Comparison of ENCODE assay signal across 1 cellular context in genomic region chr9:97921959-97922905, GRCh38.
TF ChIP-seq lines count a peak whose summit lies in the region.

A gene with protein sequence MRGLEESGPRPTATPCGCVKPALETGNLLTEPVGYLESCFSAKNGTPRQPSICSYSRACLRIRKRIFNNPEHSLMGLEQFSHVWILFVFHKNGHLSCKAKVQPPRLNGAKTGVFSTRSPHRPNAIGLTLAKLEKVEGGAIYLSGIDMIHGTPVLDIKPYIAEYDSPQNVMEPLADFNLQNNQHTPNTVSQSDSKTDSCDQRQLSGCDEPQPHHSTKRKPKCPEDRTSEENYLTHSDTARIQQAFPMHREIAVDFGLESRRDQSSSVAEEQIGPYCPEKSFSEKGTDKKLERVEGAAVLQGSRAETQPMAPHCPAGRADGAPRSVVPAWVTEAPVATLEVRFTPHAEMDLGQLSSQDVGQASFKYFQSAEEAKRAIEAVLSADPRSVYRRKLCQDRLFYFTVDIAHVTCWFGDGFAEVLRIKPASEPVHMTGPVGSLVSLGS (minus strand): TSS chr9:97922500. CDS start chr9:97922493, 7 bp downstream.

TF ChIP-seq in HEK293, 187 proteins besides CTCF, POLR2A, EP300 and RAD21 (continued from another document and continues in another):
- TF ChIP-seq REST (tag by site-specific recombination; IDR thresholded peaks at IDR 0.05) (peak; percentile 58), TSHZ1 (tag by site-specific recombination; IDR thresholded peaks at IDR 0.05; ENCODE audit: borderline replicate concordance) (peak; percentile 97), ZNF398 (tag by site-specific recombination; IDR thresholded peaks at IDR 0.05) (0 out of 2 replicates have a peak, but pooled peaks have one; percentile 8), ZNF266 (tag by site-specific recombination; IDR thresholded peaks at IDR 0.05; ENCODE audit: low read depth) (no peak), ZEB2 (tag by site-specific recombination; IDR thresholded peaks at IDR 0.05) (peak; percentile 97), ZSCAN5A (tag by site-specific recombination; IDR thresholded peaks at IDR 0.05) (peak; percentile 94), OVOL3 (tag by site-specific recombination; IDR thresholded peaks at IDR 0.05) (peak; percentile 96), WT1 (tag by site-specific recombination; IDR thresholded peaks at IDR 0.05) (peak; percentile 66), ZNF571 (tag by site-specific recombination; IDR thresholded peaks at IDR 0.05) (no peak), ZNF701 (tag by site-specific recombination; IDR thresholded peaks at IDR 0.05) (no peak), ZNF785 (tag by site-specific recombination; IDR thresholded peaks at IDR 0.05) (no peak), ZNF354C (tag by site-specific recombination; IDR thresholded peaks at IDR 0.05; ENCODE audit: borderline replicate concordance, low read depth) (no peak), ZNF133 (tag by site-specific recombination; IDR thresholded peaks at IDR 0.05) (no peak), SP3 (tag by site-specific recombination; IDR thresholded peaks at IDR 0.05) (peak; percentile 78), ZSCAN16 (tag by site-specific recombination; IDR thresholded peaks at IDR 0.05) (peak; percentile 58; the same call in 1 of the 2 replicates), ZNF221 (tag by site-specific recombination; IDR thresholded peaks at IDR 0.05; ENCODE audit: borderline replicate concordance) (no peak), ZNF239 (tag by site-specific recombination; IDR thresholded peaks at IDR 0.05) (peak; percentile 81; the same call in 1 of the 2 replicates), ZBTB20 (tag by site-specific recombination; IDR thresholded peaks at IDR 0.05) (peak; percentile 72), ZNF341 (tag by site-specific recombination; IDR thresholded peaks at IDR 0.05; ENCODE audit: low read depth) (peak; percentile 36; the same call in 1 of the 2 replicates), ZBTB8A (tag by site-specific recombination; IDR thresholded peaks at IDR 0.05) (peak; percentile 93), ZSCAN18 (tag by site-specific recombination; IDR thresholded peaks at IDR 0.05) (peak; percentile 92), ZNF670 (tag by site-specific recombination; IDR thresholded peaks at IDR 0.05; ENCODE audit: low read depth) (no peak), ZFP37 (tag by site-specific recombination; IDR thresholded peaks at IDR 0.05) (peak; percentile 93), ZNF76 (tag by site-specific recombination; IDR thresholded peaks at IDR 0.05; ENCODE audit: borderline replicate concordance, low read depth) (peak; percentile 82; the same call in 1 of the 2 replicates), ZBTB17 (tag by site-specific recombination; IDR thresholded peaks at IDR 0.05) (peak; percentile 91), ZBTB44 (tag by site-specific recombination; IDR thresholded peaks at IDR 0.05) (peak; percentile 67; the same call in 1 of the 2 replicates)
- TF ChIP-seq, protein P1, sequence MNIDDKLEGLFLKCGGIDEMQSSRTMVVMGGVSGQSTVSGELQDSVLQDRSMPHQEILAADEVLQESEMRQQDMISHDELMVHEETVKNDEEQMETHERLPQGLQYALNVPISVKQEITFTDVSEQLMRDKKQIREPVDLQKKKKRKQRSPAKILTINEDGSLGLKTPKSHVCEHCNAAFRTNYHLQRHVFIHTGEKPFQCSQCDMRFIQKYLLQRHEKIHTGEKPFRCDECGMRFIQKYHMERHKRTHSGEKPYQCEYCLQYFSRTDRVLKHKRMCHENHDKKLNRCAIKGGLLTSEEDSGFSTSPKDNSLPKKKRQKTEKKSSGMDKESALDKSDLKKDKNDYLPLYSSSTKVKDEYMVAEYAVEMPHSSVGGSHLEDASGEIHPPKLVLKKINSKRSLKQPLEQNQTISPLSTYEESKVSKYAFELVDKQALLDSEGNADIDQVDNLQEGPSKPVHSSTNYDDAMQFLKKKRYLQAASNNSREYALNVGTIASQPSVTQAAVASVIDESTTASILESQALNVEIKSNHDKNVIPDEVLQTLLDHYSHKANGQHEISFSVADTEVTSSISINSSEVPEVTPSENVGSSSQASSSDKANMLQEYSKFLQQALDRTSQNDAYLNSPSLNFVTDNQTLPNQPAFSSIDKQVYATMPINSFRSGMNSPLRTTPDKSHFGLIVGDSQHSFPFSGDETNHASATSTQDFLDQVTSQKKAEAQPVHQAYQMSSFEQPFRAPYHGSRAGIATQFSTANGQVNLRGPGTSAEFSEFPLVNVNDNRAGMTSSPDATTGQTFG (tag by site-specific recombination; IDR thresholded peaks at IDR 0.05; ENCODE audit: borderline replicate concordance): peak; percentile 52; the same call in 1 of the 2 replicates
- TF ChIP-seq, protein P2, sequence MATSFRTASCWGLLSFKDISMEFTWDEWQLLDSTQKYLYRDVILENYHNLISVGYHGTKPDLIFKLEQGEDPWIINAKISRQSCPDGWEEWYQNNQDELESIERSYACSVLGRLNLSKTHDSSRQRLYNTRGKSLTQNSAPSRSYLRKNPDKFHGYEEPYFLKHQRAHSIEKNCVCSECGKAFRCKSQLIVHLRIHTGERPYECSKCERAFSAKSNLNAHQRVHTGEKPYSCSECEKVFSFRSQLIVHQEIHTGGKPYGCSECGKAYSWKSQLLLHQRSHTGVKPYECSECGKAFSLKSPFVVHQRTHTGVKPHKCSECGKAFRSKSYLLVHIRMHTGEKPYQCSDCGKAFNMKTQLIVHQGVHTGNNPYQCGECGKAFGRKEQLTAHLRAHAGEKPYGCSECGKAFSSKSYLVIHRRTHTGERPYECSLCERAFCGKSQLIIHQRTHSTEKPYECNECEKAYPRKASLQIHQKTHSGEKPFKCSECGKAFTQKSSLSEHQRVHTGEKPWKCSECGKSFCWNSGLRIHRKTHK (tag by site-specific recombination; IDR thresholded peaks at IDR 0.05): no peak
- TF ChIP-seq, protein P3, sequence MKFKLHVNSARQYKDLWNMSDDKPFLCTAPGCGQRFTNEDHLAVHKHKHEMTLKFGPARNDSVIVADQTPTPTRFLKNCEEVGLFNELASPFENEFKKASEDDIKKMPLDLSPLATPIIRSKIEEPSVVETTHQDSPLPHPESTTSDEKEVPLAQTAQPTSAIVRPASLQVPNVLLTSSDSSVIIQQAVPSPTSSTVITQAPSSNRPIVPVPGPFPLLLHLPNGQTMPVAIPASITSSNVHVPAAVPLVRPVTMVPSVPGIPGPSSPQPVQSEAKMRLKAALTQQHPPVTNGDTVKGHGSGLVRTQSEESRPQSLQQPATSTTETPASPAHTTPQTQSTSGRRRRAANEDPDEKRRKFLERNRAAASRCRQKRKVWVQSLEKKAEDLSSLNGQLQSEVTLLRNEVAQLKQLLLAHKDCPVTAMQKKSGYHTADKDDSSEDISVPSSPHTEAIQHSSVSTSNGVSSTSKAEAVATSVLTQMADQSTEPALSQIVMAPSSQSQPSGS (tag by site-specific recombination; IDR thresholded peaks at IDR 0.05; ENCODE audit: low read depth): peak; percentile 100
- TF ChIP-seq, protein P4, sequence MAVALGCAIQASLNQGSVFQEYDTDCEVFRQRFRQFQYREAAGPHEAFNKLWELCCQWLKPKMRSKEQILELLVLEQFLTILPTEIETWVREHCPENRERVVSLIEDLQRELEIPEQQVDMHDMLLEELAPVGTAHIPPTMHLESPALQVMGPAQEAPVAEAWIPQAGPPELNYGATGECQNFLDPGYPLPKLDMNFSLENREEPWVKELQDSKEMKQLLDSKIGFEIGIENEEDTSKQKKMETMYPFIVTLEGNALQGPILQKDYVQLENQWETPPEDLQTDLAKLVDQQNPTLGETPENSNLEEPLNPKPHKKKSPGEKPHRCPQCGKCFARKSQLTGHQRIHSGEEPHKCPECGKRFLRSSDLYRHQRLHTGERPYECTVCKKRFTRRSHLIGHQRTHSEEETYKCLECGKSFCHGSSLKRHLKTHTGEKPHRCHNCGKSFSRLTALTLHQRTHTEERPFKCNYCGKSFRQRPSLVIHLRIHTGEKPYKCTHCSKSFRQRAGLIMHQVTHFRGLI (tag by site-specific recombination; IDR thresholded peaks at IDR 0.05): peak; percentile 52; the same call in 1 of the 2 replicates
